In genomic region chr2:216260629-216261028, GRCh38 we compare ENCODE assay signal across 31 cellular contexts.
"Had no signal": no experiment of that assay in that cellular context is flagged by ENCODE, and none has a peak within 500 bp of the region (broad histone marks: within the 10 kb centered on the region; RNA-seq: fewer than 3 reads in every experiment).

No MANE protein-coding gene starts in this region.

- H3K9me3 ChIP-seq: adrenal gland, body of pancreas, colonic mucosa had no signal

- FAIRE-seq: endometrium, frontal cortex, TTC549 had no signal

- H3K27ac ChIP-seq: adrenal gland, body of pancreas, cardiac muscle cell, colonic mucosa, epithelial cell of prostate, VCaP had no signal

- H3K36me3 ChIP-seq: adrenal gland, cardiac muscle cell, colonic mucosa had no signal

- ATAC-seq: activated naive CD4-positive, alpha-beta T cell treated with anti-CD3 and anti-CD28 coated beads, Interleukin-2, amount 50 U/mL, for 72 hours; activated T-cell treated with anti-CD3 and anti-CD28 coated beads, Interleukin-2, amount 50 U/mL, for 72 hours; body of pancreas; WTC11 had no signal

- H3K27me3 ChIP-seq: adrenal gland, body of pancreas, colonic mucosa had no signal

- H3K4me3 ChIP-seq: adrenal gland, body of pancreas, cardiac muscle cell, colonic mucosa had no signal

- DNase-seq: activated CD4-positive, alpha-beta memory T cell treated with anti-CD3 and anti-CD28 coated beads, Interleukin-2, amount 10 ng/mL, durations not matched to agents 7 days and 5 days; activated CD4-positive, alpha-beta T cell treated with anti-CD3 and anti-CD28 coated beads for 1 hour; activated CD4-positive, alpha-beta T cell treated with anti-CD3 and anti-CD28 coated beads for 4 hours; activated CD4-positive, alpha-beta T cell treated with anti-CD3 and anti-CD28 coated beads, Interleukin-2, amount 10 ng/mL, durations not matched to agents 7 days and 5 days; activated CD4-positive, alpha-beta T cell treated with anti-CD3 and anti-CD28 coated beads, Interleukin-2, amount 50 U/mL, for 4 hours; activated CD8-positive, alpha-beta memory T cell treated with anti-CD3 and anti-CD28 coated beads, Interleukin-2, amount 50 U/mL, for 48 hours; activated gamma-delta T cell; activated naive CD4-positive, alpha-beta T cell; activated naive CD4-positive, alpha-beta T cell treated with anti-CD3 and anti-CD28 coated beads, Interleukin-2, amount 10 ng/mL, durations not matched to agents 7 days and 5 days; activated T-cell treated with anti-CD3 and anti-CD28 coated beads for 4 hours; activated T-cell treated with anti-CD3 and anti-CD28 coated beads, Interleukin-2, amount 50 U/mL, for 24 hours; activated T-cell treated with anti-CD3 and anti-CD28 coated beads, Interleukin-2, amount 50 U/mL, for 72 hours; adrenal gland; amygdala; aorta; body of pancreas; central memory CD4-positive, alpha-beta T cell; cerebellar nuclear complex; colonic mucosa; effector CD8-positive, alpha-beta T cell; foreskin fibroblast; head of caudate nucleus; T-helper 2 cell had no signal

- H3K4me1 ChIP-seq: adrenal gland, body of pancreas, colonic mucosa had no signal
